In genomic region chr4:153628796-153629315, GRCh38 we compare ENCODE assay signal across 21 cellular contexts. TPM values are rescaled to one million over a fixed set of nuclear protein-coding genes. Genes with fewer than 3 reads are reported as not detected.
DNase-seq lines count a peak whose midpoint lies in the region; ATAC-seq and TF ChIP-seq lines count a peak whose summit lies in the region.
"Had no signal": no experiment of that assay in that cellular context is flagged by ENCODE, and none has a peak within 500 bp of the region (broad histone marks: within the 10 kb centered on the region; RNA-seq: fewer than 3 reads in every experiment).

No MANE protein-coding gene starts in this region.

- no peak overlapping the region for H3K27ac ChIP-seq in CD8-positive, alpha-beta T cell (ENCODE audit: low read depth, low read length)
- no peak overlapping the region for H3K27ac ChIP-seq in naive thymus-derived CD4-positive, alpha-beta T cell (ENCODE audit: low read depth, low read length)
- H3K27ac ChIP-seq: HL-60 had no signal

- DNase-seq in activated T-cell treated with anti-CD3 and anti-CD28 coated beads, Interleukin-2, amount 50 U/mL, for 24 hours: no peak
- DNase-seq in activated T-cell treated with anti-CD3 and anti-CD28 coated beads, Interleukin-2, amount 50 U/mL, for 1 hour: no peak
- no peak for DNase-seq in CD8-positive, alpha-beta T cell
- DNase-seq in naive thymus-derived CD4-positive, alpha-beta T cell: no peak
- DNase-seq in NCI-H748 (lab: John Stamatoyannopoulos, UW; ENCODE audit: unreplicated experiment) (no peak), HFFc6 (no peak)
- DNase-seq: 8988T, BE2C, COR-L47, DMS153, NCI-H1105 treated with DMSO at 0.1 percent for 48 hours, NCI-H187, NCI-H345, NCI-H526, OCI-M1, SIG-M5 had no signal

- no peaks in the 10 kb centered on the region for H3K9me3 ChIP-seq in CD8-positive, alpha-beta T cell (ENCODE audit: low read length)
- no peaks in the 10 kb centered on the region for H3K9me3 ChIP-seq in naive thymus-derived CD4-positive, alpha-beta T cell (ENCODE audit: control insufficient read depth in 2 of 3, low read length in 3 of 3)
- H3K9me3 ChIP-seq: BE2C, HAP-1 had no signal

- no peaks in the 10 kb centered on the region for H3K4me1 ChIP-seq in CD8-positive, alpha-beta T cell (ENCODE audit: insufficient read depth, low read length)
- H3K4me1 ChIP-seq in naive thymus-derived CD4-positive, alpha-beta T cell (ENCODE audit: control insufficient read depth in 2 of 2, insufficient read depth in 2 of 2, low read length in 2 of 2): no peaks in the 10 kb centered on the region
- H3K4me1 ChIP-seq: BE2C had no signal

- no peak overlapping the region for H3K4me3 ChIP-seq in CD8-positive, alpha-beta T cell (ENCODE audit: low read depth, low read length)
- H3K4me3 ChIP-seq in naive thymus-derived CD4-positive, alpha-beta T cell (ENCODE audit: low read length): no peak overlapping the region
- H3K4me3 ChIP-seq: HAP-1 had no signal

- ATAC-seq in CD8-positive, alpha-beta T cell: no peak
- no peak for ATAC-seq in activated T-helper 17 cell treated with anti-CD3 and anti-CD28 coated beads, Interleukin-2, amount 50 U/mL, for 72 hours (replicated peaks)
- ATAC-seq in naive thymus-derived CD4-positive, alpha-beta T cell: no peak
- ATAC-seq in HG03460 (IDR thresholded peaks at IDR 0.05; ENCODE audit: unreplicated experiment): no peak

- H3K36me3 ChIP-seq in CD8-positive, alpha-beta T cell (ENCODE audit: insufficient read depth, low read length): peaks cover 76% of the 10 kb centered on the region
- H3K36me3 ChIP-seq in naive thymus-derived CD4-positive, alpha-beta T cell (ENCODE audit: control insufficient read depth in 2 of 3, insufficient read depth in 3 of 3, low read length in 3 of 3): peaks cover 42 to 100% (median 60%) of the 10 kb centered on the region in 3 experiments

- CTCF ChIA-PET in CD8-positive, alpha-beta T cell (lab: Charles Lee): no interaction called here
- CTCF ChIA-PET in naive thymus-derived CD4-positive, alpha-beta T cell (lab: Charles Lee): no interaction called here

- peak overlapping the region; percentile 10 for H3K27ac Mint-ChIP-seq in activated T-cell treated with anti-CD3 and anti-CD28 coated beads, Interleukin-2, amount 50 U/mL, for 24 hours
- peak overlapping the region; percentile 52 for H3K27ac Mint-ChIP-seq in CD8-positive, alpha-beta T cell
- H3K27ac Mint-ChIP-seq in activated T-helper 17 cell treated with anti-CD3 and anti-CD28 coated beads, Interleukin-2, amount 50 U/mL, for 72 hours: peak overlapping the region; percentile 16
- H3K27ac Mint-ChIP-seq in naive thymus-derived CD4-positive, alpha-beta T cell: peak overlapping the region in 7 of 9 donors; percentile 6 to 71 (median 46)
- H3K27ac Mint-ChIP-seq in HFFc6: no peak overlapping the region

- H3K27me3 Mint-ChIP-seq in activated T-cell treated with anti-CD3 and anti-CD28 coated beads, Interleukin-2, amount 50 U/mL, for 24 hours: no peaks in the 10 kb centered on the region
- H3K27me3 Mint-ChIP-seq in CD8-positive, alpha-beta T cell (ENCODE audit: low read depth): no peaks in the 10 kb centered on the region
- no peaks in the 10 kb centered on the region for H3K27me3 Mint-ChIP-seq in activated T-helper 17 cell treated with anti-CD3 and anti-CD28 coated beads, Interleukin-2, amount 50 U/mL, for 72 hours
- no peaks in the 10 kb centered on the region for H3K27me3 Mint-ChIP-seq in naive thymus-derived CD4-positive, alpha-beta T cell
- no peaks in the 10 kb centered on the region; the same call in 1 of the 2 replicates for H3K27me3 Mint-ChIP-seq in HFFc6 (ENCODE audit: insufficient read depth)
- H3K27me3 Mint-ChIP-seq: IgD-negative memory B cell had no signal

- H3K9me3 Mint-ChIP-seq in activated T-cell treated with anti-CD3 and anti-CD28 coated beads, Interleukin-2, amount 50 U/mL, for 24 hours: no peaks in the 10 kb centered on the region
- H3K9me3 Mint-ChIP-seq in CD8-positive, alpha-beta T cell: no peaks in the 10 kb centered on the region
- H3K9me3 Mint-ChIP-seq in activated T-helper 17 cell treated with anti-CD3 and anti-CD28 coated beads, Interleukin-2, amount 50 U/mL, for 72 hours: no peaks in the 10 kb centered on the region
- H3K9me3 Mint-ChIP-seq in naive thymus-derived CD4-positive, alpha-beta T cell: peaks cover 0 to 3% (median 0%) of the 10 kb centered on the region in 11 donors
- H3K9me3 Mint-ChIP-seq in HFFc6: no peaks in the 10 kb centered on the region
- H3K9me3 Mint-ChIP-seq: IgD-negative memory B cell had no signal

- peaks cover 98% of the 10 kb centered on the region for H3K36me3 Mint-ChIP-seq in activated T-cell treated with anti-CD3 and anti-CD28 coated beads, Interleukin-2, amount 50 U/mL, for 24 hours (ENCODE audit: low read depth)
- H3K36me3 Mint-ChIP-seq in CD8-positive, alpha-beta T cell: peaks cover 96% of the 10 kb centered on the region
- H3K36me3 Mint-ChIP-seq in activated T-helper 17 cell treated with anti-CD3 and anti-CD28 coated beads, Interleukin-2, amount 50 U/mL, for 72 hours (ENCODE audit: low read depth): peaks cover 100% of the 10 kb centered on the region
- H3K36me3 Mint-ChIP-seq in naive thymus-derived CD4-positive, alpha-beta T cell: peaks cover 13 to 75% (median 38%) of the 10 kb centered on the region in 5 donors
- peaks cover 21% of the 10 kb centered on the region for H3K36me3 Mint-ChIP-seq in HFFc6 (ENCODE audit: low read depth)

- H3K4me3 Mint-ChIP-seq in activated T-cell treated with anti-CD3 and anti-CD28 coated beads, Interleukin-2, amount 50 U/mL, for 24 hours: no peak overlapping the region
- no peak overlapping the region for H3K4me3 Mint-ChIP-seq in CD8-positive, alpha-beta T cell
- no peak overlapping the region for H3K4me3 Mint-ChIP-seq in activated T-helper 17 cell treated with anti-CD3 and anti-CD28 coated beads, Interleukin-2, amount 50 U/mL, for 72 hours
- H3K4me3 Mint-ChIP-seq in naive thymus-derived CD4-positive, alpha-beta T cell: no peak overlapping the region
- no peak overlapping the region for H3K4me3 Mint-ChIP-seq in HFFc6

- intact Hi-C loops in CD8-positive, alpha-beta T cell (cut with DNase I, micrococcal nuclease): no loop called here
- intact Hi-C loops in naive thymus-derived CD4-positive, alpha-beta T cell (cut with micrococcal nuclease): no loop called here

- H3K27me3 ChIP-seq in CD8-positive, alpha-beta T cell (ENCODE audit: insufficient read depth, low read length): no peaks in the 10 kb centered on the region
- H3K27me3 ChIP-seq in naive thymus-derived CD4-positive, alpha-beta T cell (ENCODE audit: control insufficient read depth in 2 of 2, insufficient read depth in 2 of 2, low read length in 2 of 2): no peaks in the 10 kb centered on the region
- H3K27me3 ChIP-seq: BE2C had no signal

- POLR2A ChIA-PET in CD8-positive, alpha-beta T cell (lab: Charles Lee): no interaction called here
- POLR2A ChIA-PET in naive thymus-derived CD4-positive, alpha-beta T cell (lab: Charles Lee): no interaction called here

- no peak for TF ChIP-seq CTCF in CD8-positive, alpha-beta T cell (IDR thresholded peaks at IDR 0.05)
- no peak for TF ChIP-seq CTCF in HFFc6 (IDR thresholded peaks at IDR 0.05)

- no peaks in the 10 kb centered on the region for H3K4me1 Mint-ChIP-seq in activated T-cell treated with anti-CD3 and anti-CD28 coated beads, Interleukin-2, amount 50 U/mL, for 24 hours (ENCODE audit: low read depth)
- no peaks in the 10 kb centered on the region for H3K4me1 Mint-ChIP-seq in CD8-positive, alpha-beta T cell (ENCODE audit: low read depth)
- H3K4me1 Mint-ChIP-seq in activated T-helper 17 cell treated with anti-CD3 and anti-CD28 coated beads, Interleukin-2, amount 50 U/mL, for 72 hours: peaks cover 6% of the 10 kb centered on the region
- peaks cover 0 to 8% (median 0%) of the 10 kb centered on the region in 7 donors for H3K4me1 Mint-ChIP-seq in naive thymus-derived CD4-positive, alpha-beta T cell
- no peaks in the 10 kb centered on the region for H3K4me1 Mint-ChIP-seq in HFFc6 (ENCODE audit: low read depth)
- H3K4me1 Mint-ChIP-seq: IgD-negative memory B cell had no signal

RNA-seq across cellular contexts. Expression of gene TLR2, which starts 55.2 kb away (rescaled TPM):
- 1 to 10 TPM; 1.6 to 2.9 TPM for total RNA-seq in CD8-positive, alpha-beta T cell
- total RNA-seq in activated T-helper 17 cell treated with anti-CD3 and anti-CD28 coated beads, Interleukin-2, amount 50 U/mL, for 72 hours: 1 to 10 TPM; 2.0 to 2.1 TPM
- total RNA-seq in naive thymus-derived CD4-positive, alpha-beta T cell: 10 to 100 TPM in 2 of 5 experiments, 1 to 10 TPM in 3; 3.3 to 84.2 (median 6.6) TPM
- polyA plus RNA-seq in naive thymus-derived CD4-positive, alpha-beta T cell: 1 to 10 TPM; 1.0 to 1.2 TPM
- total RNA-seq in HFFc6 (2021; fragmentation: NEBNext Ultra II Directional; extraction: Animal tissue kit (Norgen Biotek cat#: 25700)): not detected
